In the genomic region with DNA sequence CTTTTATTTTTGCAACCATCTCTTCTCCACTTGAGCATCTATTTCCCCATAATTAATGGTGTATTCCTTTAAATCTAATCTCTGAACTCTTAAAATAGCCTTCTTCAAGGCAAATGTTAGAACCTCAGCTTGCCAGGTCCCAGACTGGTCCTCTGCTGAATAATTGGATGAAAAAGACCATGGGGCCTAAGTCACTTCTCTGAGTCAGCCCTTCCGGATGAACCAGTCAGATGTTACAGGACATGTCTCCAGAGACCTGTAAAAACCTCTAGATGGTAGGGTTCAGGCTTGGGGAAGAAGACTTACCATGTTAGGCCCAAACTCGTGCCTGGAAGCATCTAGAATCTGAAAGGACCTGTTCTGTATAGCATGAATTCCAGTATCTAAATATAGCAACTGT, we compare ENCODE assay signal across 15 cellular contexts.
DNase-seq lines count a peak whose midpoint lies in the region; ATAC-seq and TF ChIP-seq lines count a peak whose summit lies in the region.
"Had no signal": no experiment of that assay in that cellular context is flagged by ENCODE, and none has a peak within 500 bp of the region (broad histone marks: within the 10 kb centered on the region; RNA-seq: fewer than 3 reads in every experiment).

No MANE protein-coding gene starts in this region.

- H3K9ac ChIP-seq in BLaER1 (no peak overlapping the region), Loucy (ENCODE audit: low read depth, low read length, poor library complexity, severe bottlenecking) (no peak overlapping the region)

- H2AFZ ChIP-seq in Loucy (ENCODE audit: low read length), result no peak overlapping the region
- H2AFZ ChIP-seq in hepatocyte, result no peak overlapping the region

- H3K27ac ChIP-seq in A673 (ENCODE audit: low read depth, low read length, poor library complexity, severe bottlenecking) (no peak overlapping the region), BLaER1 (no peak overlapping the region), hepatocyte (no peak overlapping the region)
- H3K27ac ChIP-seq: gastrocnemius medialis, ovary had no signal

- H3K36me3 ChIP-seq in A673 (ENCODE audit: insufficient read depth, low read length, poor library complexity, severe bottlenecking) (no peaks in the 10 kb centered on the region), BLaER1 (peaks cover 9% of the 10 kb centered on the region; the same call in 1 of the 2 replicates), Loucy (ENCODE audit: insufficient read depth, low read length) (no peaks in the 10 kb centered on the region), hepatocyte (replicated peaks; ENCODE audit: insufficient read depth, low read depth) (no peaks in the 10 kb centered on the region)
- H3K36me3 ChIP-seq: BE2C, gastrocnemius medialis, ovary had no signal

- no TSS peak for BruUV-seq in A673 (replicated peaks; lab: Mats Ljungman, UMichigan)

- H3K79me2 ChIP-seq in Loucy (ENCODE audit: insufficient read depth, low read length) (peaks cover 82% of the 10 kb centered on the region), hepatocyte (no peaks in the 10 kb centered on the region)

- CTCF ChIA-PET in A673 (lab: Charles Lee), result no interaction called here

- POLR2A ChIA-PET in A673 (lab: Charles Lee; ENCODE audit: low non-redundant PET), result interaction anchor here (0.6 kb wide), 1 partner anchor 9 kb away, joined by 3 read pairs; no protein-coding TSS in a partner anchor

- H3K27me3 ChIP-seq in A673 (replicated peaks; ENCODE audit: insufficient read depth, low read depth, low read length, poor library complexity), result no peaks in the 10 kb centered on the region
- no peaks in the 10 kb centered on the region for H3K27me3 ChIP-seq in BLaER1
- no peaks in the 10 kb centered on the region for H3K27me3 ChIP-seq in Loucy (ENCODE audit: insufficient read depth, low read length, poor library complexity, severe bottlenecking)
- no peaks in the 10 kb centered on the region for H3K27me3 ChIP-seq in hepatocyte
- H3K27me3 ChIP-seq: BE2C, gastrocnemius medialis, ovary had no signal

- DNase-seq in A673 (ENCODE audit: low spot score) (peak; percentile 19), cardiac fibroblast (ENCODE audit: low read depth in 2 of 2) (peak; percentile 31 to 77), erythroblast (lab: John Stamatoyannopoulos, UW) (no peak), hepatocyte (ENCODE audit: low spot score) (no peak)
- no peak for DNase-seq in stimulated activated naive CD8-positive, alpha-beta T cell treated with anti-CD3 and anti-CD28 coated beads, Interleukin-15, Interleukin-2, amounts not matched to agents 100 U/mL and 50 U/mL, for 24 hours
- DNase-seq: activated CD4-positive, CD25-positive, alpha-beta regulatory T cell; activated CD8-positive, alpha-beta memory T cell treated with anti-CD3 and anti-CD28 coated beads, Interleukin-2, amount 50 U/mL, for 4 hours; BE2C; central memory CD4-positive, alpha-beta T cell; gastrocnemius medialis; ovary; Right ventricle myocardium superior; stimulated activated CD4-positive, alpha-beta T cell treated with anti-CD3 and anti-CD28 coated beads, Interleukin-4, amount 100 ng/mL, for 4 hours had no signal

- H3K9me2 ChIP-seq in Loucy (replicated peaks; ENCODE audit: low read depth, low read length), result no peaks in the 10 kb centered on the region
- no peaks in the 10 kb centered on the region for H3K9me2 ChIP-seq in hepatocyte (replicated peaks; ENCODE audit: insufficient read depth)

- 89% methylated on average over 2 of the region's 2 CpGs for WGBS in hepatocyte (ENCODE audit: low lambda C conversion rate, missing lambda C conversion rate)

- no peak for ATAC-seq in stimulated activated naive CD8-positive, alpha-beta T cell treated with anti-CD3 and anti-CD28 coated beads, Interleukin-15, Interleukin-2, amounts not matched to agents 100 U/mL and 50 U/mL, for 24 hours

- H3K9me3 ChIP-seq in A673 (ENCODE audit: low read depth, low read length, poor library complexity, severe bottlenecking) (no peaks in the 10 kb centered on the region), BLaER1 (no peaks in the 10 kb centered on the region), Loucy (ENCODE audit: insufficient read depth, low read depth, low read length) (no peaks in the 10 kb centered on the region), hepatocyte (ENCODE audit: low read depth) (no peaks in the 10 kb centered on the region)
- H3K9me3 ChIP-seq: BE2C, gastrocnemius medialis, ovary had no signal

- H3K4me3 ChIP-seq in A673 (ENCODE audit: low read depth, low read length, poor library complexity, severe bottlenecking) (no peak overlapping the region), BLaER1 (no peak overlapping the region), Loucy (ENCODE audit: low read length, poor library complexity, severe bottlenecking) (no peak overlapping the region), cardiac fibroblast (replicated peaks in 1 of 2; ENCODE audit: low read depth in 2 of 2, low read length in 2 of 2) (no peak overlapping the region), hepatocyte (no peak overlapping the region)
- H3K4me3 ChIP-seq: gastrocnemius medialis, ovary had no signal

- no peaks in the 10 kb centered on the region for H4K20me1 ChIP-seq in BLaER1
- H4K20me1 ChIP-seq in Loucy (ENCODE audit: insufficient read depth, low read length, poor library complexity, severe bottlenecking), result no peaks in the 10 kb centered on the region
- H4K20me1 ChIP-seq in hepatocyte (ENCODE audit: insufficient read depth, poor library complexity, severe bottlenecking), result no peaks in the 10 kb centered on the region

- H3K4me1 ChIP-seq in A673 (ENCODE audit: insufficient read depth, low read length, poor library complexity, severe bottlenecking), result peaks cover 14% of the 10 kb centered on the region
- H3K4me1 ChIP-seq in BLaER1, result peaks cover 22% of the 10 kb centered on the region
- H3K4me1 ChIP-seq in Loucy (ENCODE audit: insufficient read depth, low read length, poor library complexity, severe bottlenecking), result peaks cover 66% of the 10 kb centered on the region
- no peaks in the 10 kb centered on the region for H3K4me1 ChIP-seq in hepatocyte (ENCODE audit: insufficient read depth)
- H3K4me1 ChIP-seq: BE2C had no signal

- H3F3A ChIP-seq in Loucy (ENCODE audit: low read depth), result peaks cover 3% of the 10 kb centered on the region; the same call in 1 of the 2 replicates

- H3K4me2 ChIP-seq in BLaER1 (peak overlapping the region; percentile 17; the same call in 1 of the 2 replicates), Loucy (ENCODE audit: low read depth, low read length, poor library complexity, severe bottlenecking) (peak overlapping the region; percentile 8), hepatocyte (no peak overlapping the region)

- TF ChIP-seq POLR2A in erythroblast (IDR thresholded peaks at IDR 0.05; ENCODE audit: low read length), result no peak

- TF ChIP-seq CTCF in A673 (conservative IDR thresholded peaks at IDR 0.05; ENCODE audit: low read depth, low read length) (no peak), Loucy (conservative IDR thresholded peaks at IDR 0.05; ENCODE audit: low read length) (no peak), cardiac fibroblast (IDR thresholded peaks at IDR 0.05; ENCODE audit: low read depth, low read length) (no peak), hepatocyte (IDR thresholded peaks at IDR 0.05; ENCODE audit: poor library complexity) (no peak)

- intact Hi-C loops in A673 (cut with micrococcal nuclease; ENCODE audit: unreplicated experiment), result no loop called here

Comparison
In these comparisons a context has a peak if more than half of its experiments do, and no peak if none do; other contexts are left out.
1. DNase-seq: peak in A673 (single experiment) and cardiac fibroblast (2 of 2); none in stimulated activated naive CD8-positive, alpha-beta T cell treated with anti-CD3 and anti-CD28 coated beads, Interleukin-15, Interleukin-2, amounts not matched to agents 100 U/mL and 50 U/mL, for 24 hours (single experiment), erythroblast (0 of 2) and hepatocyte (single experiment).